In genomic region chr17:63600569-63601438, GRCh38 we compare ENCODE assay signal across 8 cellular contexts. TPM values are rescaled to one million over a fixed set of nuclear protein-coding genes. Genes with fewer than 3 reads are reported as not detected.
DNase-seq lines count a peak whose midpoint lies in the region; ATAC-seq and TF ChIP-seq lines count a peak whose summit lies in the region.

Gene TACO1, plus strand, starts transcription at chr17:63600895. Its CDS starts 189 bp downstream, at chr17:63601084.

- peak within 1 kb of the TSS; percentile 73 to 98 (median 79) for H3K4me3 ChIP-seq in spleen

- H3K27me3 ChIP-seq in spleen (replicated peaks in 1 of 7), result no peaks in the 10 kb centered on the region

- DNase-seq in AG08395 (ENCODE audit: low spot score), result peak; percentile 94
- peak; percentile 79 for DNase-seq in NCI-H345 (lab: John Stamatoyannopoulos, UW)
- DNase-seq in activated CD4-positive, CD25-positive, alpha-beta regulatory T cell (lab: John Stamatoyannopoulos, UW), result peak; percentile 44 to 66 (median 46)
- DNase-seq in caudate nucleus (lab: John Stamatoyannopoulos, UW), result peak in 57 of 61 donors; percentile 10 to 86 (median 70)
- DNase-seq in iris pigment epithelial cell (ENCODE audit: low read depth), result peak; percentile 83
- DNase-seq in spleen, result peak; percentile 92

- peak; percentile 88 for ATAC-seq in HG03196 (IDR thresholded peaks at IDR 0.05; ENCODE audit: unreplicated experiment)

- no peak for TF ChIP-seq CTCF in spleen (IDR thresholded peaks at IDR 0.05 in 8 of 11, conservative IDR thresholded peaks at IDR 0.05 in 3 of 11)

- TF ChIP-seq POLR2A in GM18951 (IDR thresholded peaks at IDR 0.05; ENCODE audit: extremely low read depth, insufficient read depth, insufficient read length), result peak; percentile 78
- peak in 1 of 3 donors; percentile 46 for TF ChIP-seq POLR2A in spleen (IDR thresholded peaks at IDR 0.05)

- 0 to 3% (median 1%) methylated on average over 43 to 61 of the region's 61 CpGs for WGBS in spleen, 5 donors

- peak within 1 kb of the TSS; percentile 74 for H3K27ac ChIP-seq in caudate nucleus (ENCODE audit: low read depth, low read length)
- peak within 1 kb of the TSS; percentile 74 to 89 (median 84) for H3K27ac ChIP-seq in spleen

- intact Hi-C loops in spleen (cut with DNase I; ENCODE audit: low total_unique reads), result no loop called here

- peaks cover 15 to 69% (median 31%) of the 10 kb centered on the region in 6 donors for H3K4me1 ChIP-seq in spleen

- H3K9me3 ChIP-seq in spleen, result no peaks in the 10 kb centered on the region

- peaks cover 2 to 40% (median 20%) of the 10 kb centered on the region in 6 donors for H3K36me3 ChIP-seq in spleen

- in situ Hi-C loops in GM18951 (cut with MboI; ENCODE audit: low sequenced_read_pairs, unreplicated experiment), result no loop called here

RNA-seq across cellular contexts. Expression of gene TACO1, which starts in this region (rescaled TPM):
- 10 to 100 TPM; 10.6 to 16.8 (median 14.9) TPM for total RNA-seq in spleen
- 10 to 100 TPM; 14.6 to 19.1 (median 16.9) TPM for polyA plus RNA-seq in spleen

Comparison
In these comparisons a context has a peak if more than half of its experiments do, and no peak if none do; other contexts are left out.
1. Peak in every context shown above with its lines: DNase-seq, ATAC-seq, H3K4me3 ChIP-seq and H3K27ac ChIP-seq.